Comparison of ENCODE assay signal across 32 cellular contexts in genomic region chr7:122913608-122914007, GRCh38. TPM values are rescaled to one million over a fixed set of nuclear protein-coding genes. Genes with fewer than 3 reads are reported as not detected.
"Had no signal": no experiment of that assay in that cellular context is flagged by ENCODE, and none has a peak within 500 bp of the region (broad histone marks: within the 10 kb centered on the region; RNA-seq: fewer than 3 reads in every experiment).

No MANE protein-coding gene starts in this region.

- H3K4me1 Mint-ChIP-seq: activated naive CD4-positive, alpha-beta T cell treated with anti-CD3 and anti-CD28 coated beads, Interleukin-2, amount 50 U/mL, for 24 hours; activated naive CD8-positive, alpha-beta T cell treated with anti-CD3 and anti-CD28 coated beads, Interleukin-2, amount 50 U/mL, for 24 hours; activated T-helper 17 cell treated with anti-CD3 and anti-CD28 coated beads, Interleukin-2, amount 50 U/mL, for 72 hours; central memory CD8-positive, alpha-beta T cell; endodermal cell; mesothelial cell of epicardium; naive B cell; nephron progenitor cell; stimulated activated naive B cell treated with anti-CD40 and anti-IgM and Interleukin-4, amounts not matched to agents 10 μg/mL and 1 μg/mL and 100 μg/mL, for 72 hours had no signal

- H3K27ac ChIP-seq: heart right ventricle, pancreas, prostate gland, sigmoid colon, suprapubic skin, tibial artery, upper lobe of right lung had no signal

- H3K27me3 Mint-ChIP-seq: activated CD8-positive, alpha-beta T cell treated with anti-CD3 and anti-CD28 coated beads for 36 hours; activated naive CD4-positive, alpha-beta T cell treated with anti-CD3 and anti-CD28 coated beads, Interleukin-2, amount 50 U/mL, for 24 hours; activated naive CD8-positive, alpha-beta T cell treated with anti-CD3 and anti-CD28 coated beads, Interleukin-2, amount 50 U/mL, for 24 hours; activated T-helper 17 cell treated with anti-CD3 and anti-CD28 coated beads, Interleukin-2, amount 50 U/mL, for 72 hours; central memory CD8-positive, alpha-beta T cell; dendritic cell treated with granulocyte-macrophage colony-stimulating factor and Interleukin-4, amounts not matched to agents 40 ng/mL and 50 ng/mL, for 4 days; naive B cell; stimulated activated naive B cell treated with anti-CD40 and anti-IgM and Interleukin-4, amounts not matched to agents 10 μg/mL and 1 μg/mL and 100 μg/mL, for 72 hours had no signal

- H3K4me1 ChIP-seq: heart right ventricle, prostate gland, sigmoid colon, suprapubic skin, tibial artery, upper lobe of right lung had no signal

- H3K4me3 Mint-ChIP-seq: activated CD8-positive, alpha-beta T cell treated with anti-CD3 and anti-CD28 coated beads for 36 hours; activated naive CD4-positive, alpha-beta T cell treated with anti-CD3 and anti-CD28 coated beads, Interleukin-2, amount 50 U/mL, for 24 hours; activated naive CD8-positive, alpha-beta T cell treated with anti-CD3 and anti-CD28 coated beads, Interleukin-2, amount 50 U/mL, for 24 hours; activated T-cell treated with anti-CD3 and anti-CD28 coated beads, Interleukin-2, amount 50 U/mL, for 4 hours; activated T-helper 17 cell treated with anti-CD3 and anti-CD28 coated beads, Interleukin-2, amount 50 U/mL, for 72 hours; central memory CD8-positive, alpha-beta T cell; dendritic cell treated with granulocyte-macrophage colony-stimulating factor and Interleukin-4, amounts not matched to agents 40 ng/mL and 50 ng/mL, for 4 days; endodermal cell; mesothelial cell of epicardium; naive B cell; nephron progenitor cell; stimulated activated naive B cell treated with anti-CD40 and anti-IgM and Interleukin-4, amounts not matched to agents 10 μg/mL and 1 μg/mL and 100 μg/mL, for 72 hours had no signal

- H3K27ac Mint-ChIP-seq: activated CD8-positive, alpha-beta T cell treated with anti-CD3 and anti-CD28 coated beads for 36 hours; activated naive CD4-positive, alpha-beta T cell treated with anti-CD3 and anti-CD28 coated beads, Interleukin-2, amount 50 U/mL, for 24 hours; activated naive CD8-positive, alpha-beta T cell treated with anti-CD3 and anti-CD28 coated beads, Interleukin-2, amount 50 U/mL, for 24 hours; activated T-helper 17 cell treated with anti-CD3 and anti-CD28 coated beads, Interleukin-2, amount 50 U/mL, for 72 hours; dendritic cell treated with granulocyte-macrophage colony-stimulating factor and Interleukin-4, amounts not matched to agents 40 ng/mL and 50 ng/mL, for 4 days; endodermal cell; mesothelial cell of epicardium; naive B cell; nephron progenitor cell; stimulated activated naive B cell treated with anti-CD40 and anti-IgM and Interleukin-4, amounts not matched to agents 10 μg/mL and 1 μg/mL and 100 μg/mL, for 72 hours had no signal

- H3K9me3 Mint-ChIP-seq: activated T-cell treated with anti-CD3 and anti-CD28 coated beads, Interleukin-2, amount 50 U/mL, for 4 hours; endodermal cell; mesothelial cell of epicardium; nephron progenitor cell had no signal

- H3K4me3 ChIP-seq: heart right ventricle, pancreas, prostate gland, sigmoid colon, suprapubic skin, tibial artery, upper lobe of right lung had no signal

- ATAC-seq: activated CD8-positive, alpha-beta T cell treated with anti-CD3 and anti-CD28 coated beads for 36 hours; activated naive CD8-positive, alpha-beta T cell treated with anti-CD3 and anti-CD28 coated beads, Interleukin-2, amount 50 U/mL, for 24 hours; activated T-cell treated with anti-CD3 and anti-CD28 coated beads, Interleukin-2, amount 50 U/mL, for 4 hours; activated T-helper 17 cell treated with anti-CD3 and anti-CD28 coated beads, Interleukin-2, amount 50 U/mL, for 72 hours; esophagus mucosa; heart right ventricle; stimulated activated naive B cell treated with anti-CD40 and anti-IgM and Interleukin-4, amounts not matched to agents 10 μg/mL and 1 μg/mL and 100 μg/mL, for 72 hours; upper lobe of right lung had no signal

- H3K36me3 Mint-ChIP-seq: activated naive CD4-positive, alpha-beta T cell treated with anti-CD3 and anti-CD28 coated beads, Interleukin-2, amount 50 U/mL, for 24 hours; mesothelial cell of epicardium; naive B cell; stimulated activated naive B cell treated with anti-CD40 and anti-IgM and Interleukin-4, amounts not matched to agents 10 μg/mL and 1 μg/mL and 100 μg/mL, for 72 hours had no signal

- H3K36me3 ChIP-seq: heart right ventricle, pancreas, prostate gland, sigmoid colon, suprapubic skin, tibial artery, upper lobe of right lung had no signal

- DNase-seq: activated CD4-positive, alpha-beta T cell treated with anti-CD3 and anti-CD28 coated beads for 1 hour; activated CD4-positive, alpha-beta T cell treated with anti-CD3 and anti-CD28 coated beads, Interleukin-2, amount 50 U/mL, for 1 hour; activated CD8-positive, alpha-beta T cell treated with anti-CD3 and anti-CD28 coated beads for 36 hours; activated naive CD8-positive, alpha-beta T cell treated with anti-CD3 and anti-CD28 coated beads, Interleukin-2, amount 50 U/mL, for 24 hours; activated T-cell treated with anti-CD3 and anti-CD28 coated beads, Interleukin-2, amount 50 U/mL, for 4 hours; amygdala; endodermal cell; foreskin fibroblast; heart right ventricle; islet precursor cell; mammary epithelial cell; naive B cell; nephron progenitor cell; nucleus accumbens; pancreas; retina; sigmoid colon; small intestine; stimulated activated CD4-positive, alpha-beta T cell treated with anti-CD3 and anti-CD28 coated beads, Interleukin-4, amount 100 ng/mL, for 24 hours; stimulated activated CD8-positive, alpha-beta memory T cell treated with anti-CD3 and anti-CD28 coated beads, Interleukin-4, amount 100 ng/mL, for 48 hours; stimulated activated naive B cell treated with anti-CD40 and anti-IgM and Interleukin-4, amounts not matched to agents 10 μg/mL and 1 μg/mL and 100 μg/mL, for 72 hours; T-helper 2 cell; tibial artery; upper lobe of right lung had no signal

- H3K27me3 ChIP-seq: heart right ventricle, pancreas, sigmoid colon, suprapubic skin, tibial artery, upper lobe of right lung had no signal

- H3K9me3 ChIP-seq: heart right ventricle, pancreas, prostate gland, sigmoid colon, suprapubic skin, tibial artery, upper lobe of right lung had no signal

RNA-seq across cellular contexts. Expression of gene CADPS2, which starts 27.3 kb away (rescaled TPM):
- total RNA-seq: activated CD8-positive, alpha-beta T cell treated with anti-CD3 and anti-CD28 coated beads for 36 hours; activated T-helper 17 cell treated with anti-CD3 and anti-CD28 coated beads, Interleukin-2, amount 50 U/mL, for 72 hours had no signal
